In genomic region chr4:83548151-83548905, GRCh38 we compare ENCODE assay signal across 1 cellular context.
TF ChIP-seq lines count a peak whose summit lies in the region.

No MANE protein-coding gene starts in this region.

TF ChIP-seq in K562, 482 proteins besides CTCF, POLR2A, EP300 and RAD21 (continued from another document and continues in another):
- TF ChIP-seq GTF3C2 (IDR thresholded peaks at IDR 0.05; ENCODE audit: borderline replicate concordance, extremely low read depth, insufficient read length) (no peak), SRSF1 (IDR thresholded peaks at IDR 0.05; ENCODE audit: low read depth, low read length) (no peak), POLR3A (IDR thresholded peaks at IDR 0.05; ENCODE audit: borderline replicate concordance, extremely low read depth, insufficient read depth, insufficient read length) (no peak), TBL1XR1 (IDR thresholded peaks at IDR 0.05; ENCODE audit: low read length in 2 of 2) (no peak), PRDM10 (IDR thresholded peaks at IDR 0.05; ENCODE audit: partially characterized antibody) (no peak), NFIX (CRISPR knock-in tag; IDR thresholded peaks at IDR 0.05; ENCODE audit: low read depth) (no peak), GTF2E2 (tag; IDR thresholded peaks at IDR 0.05) (no peak), HDGF (IDR thresholded peaks at IDR 0.05) (no peak), RERE (CRISPR knock-in tag; IDR thresholded peaks at IDR 0.05; ENCODE audit: borderline replicate concordance) (no peak), SRSF3 (IDR thresholded peaks at IDR 0.05; ENCODE audit: insufficient read depth, low read length) (no peak), MLLT1 (IDR thresholded peaks at IDR 0.05) (no peak), NKRF (IDR thresholded peaks at IDR 0.05; ENCODE audit: borderline replicate concordance) (no peak), HEY1 (CRISPR knock-in tag; IDR thresholded peaks at IDR 0.05; ENCODE audit: borderline replicate concordance) (no peak), HMGXB4 (CRISPR knock-in tag; IDR thresholded peaks at IDR 0.05) (no peak), ARID2 (IDR thresholded peaks at IDR 0.05) (no peak), DEAF1 (CRISPR knock-in tag; IDR thresholded peaks at IDR 0.05) (no peak), ZNF146 (CRISPR knock-in tag; IDR thresholded peaks at IDR 0.05; ENCODE audit: unreplicated experiment) (no peak), PHF20 (IDR thresholded peaks at IDR 0.05; ENCODE audit: partially characterized antibody) (no peak), CHD1 (IDR thresholded peaks at IDR 0.05; ENCODE audit: low read length) (no peak), MAFG (tag; conservative IDR thresholded peaks at IDR 0.05) (peak; percentile 99), CTCFL (IDR thresholded peaks at IDR 0.05; ENCODE audit: borderline replicate concordance, insufficient read depth, low read depth, low read length, poor library complexity, severe bottlenecking) (no peak), ZNF512 (tag; IDR thresholded peaks at IDR 0.05) (no peak), ZNF253 (CRISPR knock-in tag; conservative IDR thresholded peaks at IDR 0.05) (no peak), ZBTB8A (IDR thresholded peaks at IDR 0.05; ENCODE audit: partially characterized antibody) (no peak), ZNF280A (IDR thresholded peaks at IDR 0.05; ENCODE audit: low read depth, partially characterized antibody) (no peak), ZNF717 (CRISPR knock-in tag; IDR thresholded peaks at IDR 0.05) (no peak), BHLHE40 (IDR thresholded peaks at IDR 0.05; ENCODE audit: low read length) (0 out of 2 replicates have a peak, but pooled peaks have one; percentile 41), POU5F1 (IDR thresholded peaks at IDR 0.05; ENCODE audit: borderline replicate concordance, low read depth, low read length, partially characterized antibody) (no peak)
